In the genomic region with DNA sequence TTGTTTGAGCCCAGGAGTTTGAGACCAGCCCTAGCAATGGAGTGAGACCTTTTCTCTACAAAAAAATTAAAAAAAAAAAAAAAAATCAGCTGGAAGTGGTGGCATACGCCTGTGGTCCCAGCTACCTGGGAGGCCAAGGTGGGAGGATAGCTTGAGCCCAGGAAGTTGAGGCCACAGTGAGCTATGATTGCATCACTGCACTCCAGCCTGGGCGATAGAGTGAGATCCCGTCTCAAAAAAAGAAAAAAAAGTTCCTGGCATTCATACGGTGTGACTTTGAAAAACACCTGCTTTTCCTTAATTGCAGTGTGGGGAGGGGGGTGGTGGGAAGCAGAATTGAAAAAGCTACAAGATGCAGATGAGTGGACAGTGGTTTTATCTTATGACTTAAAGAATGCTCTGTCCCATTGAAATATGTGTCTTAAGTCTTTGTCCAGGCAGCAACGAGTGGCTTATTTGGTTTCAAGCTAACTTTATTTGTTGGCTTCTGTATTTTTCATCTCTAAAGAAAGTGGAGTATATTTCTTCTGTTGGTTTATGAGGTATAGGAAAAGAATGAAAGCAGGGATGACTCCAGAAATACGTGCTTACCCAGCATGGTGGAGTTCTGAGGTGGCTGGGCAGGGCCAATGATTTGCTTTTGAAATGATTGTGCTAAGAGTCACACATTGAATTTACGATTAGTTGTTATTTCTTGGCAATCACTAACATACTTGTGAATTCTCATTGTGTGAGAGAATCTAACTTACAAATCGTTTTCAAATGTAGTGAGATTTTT, we compare ENCODE assay signal across 26 cellular contexts. TPM values are rescaled to one million over a fixed set of nuclear protein-coding genes. Genes with fewer than 3 reads are reported as not detected.
DNase-seq lines count a peak whose midpoint lies in the region; FAIRE-seq and TF ChIP-seq lines count a peak whose summit lies in the region.
"Had no signal": no experiment of that assay in that cellular context is flagged by ENCODE, and none has a peak within 500 bp of the region (broad histone marks: within the 10 kb centered on the region; RNA-seq: fewer than 3 reads in every experiment).

No MANE protein-coding gene starts in this region.

- no peak for TF ChIP-seq CTCF in astrocyte of the cerebellum (IDR thresholded peaks at IDR 0.05; ENCODE audit: low read depth, low read length, missing control alignments)

- no peak overlapping the region for H3K4me3 ChIP-seq in astrocyte of the cerebellum (ENCODE audit: low read depth, low read length)
- H3K4me3 ChIP-seq: breast epithelium, coronary artery, SJCRH30, suprapubic skin, uterus had no signal

- DNase-seq in AG08395 (ENCODE audit: low spot score) (peak; percentile 62), HS-27A (ENCODE audit: low read depth) (peak; percentile 52), astrocyte of the cerebellum (ENCODE audit: low read depth) (peak; percentile 63), glomerular visceral epithelial cell (ENCODE audit: extremely low spot score) (peak; percentile 68), DMS 273 treated with DMSO at 0.1 percent for 48 hours (lab: John Stamatoyannopoulos, UW) (no peak), GM12891 (ENCODE audit: insufficient read length, low spot score) (no peak), NCI-H2029 (lab: John Stamatoyannopoulos, UW) (no peak)
- DNase-seq in stimulated activated CD4-positive, alpha-beta T cell treated with anti-CD3 and anti-CD28 coated beads, Interleukin-1b, Interleukin-23, amount 100 ng/mL, for 48 hours = no peak
- DNase-seq: activated CD4-positive, alpha-beta T cell treated with anti-CD3 and anti-CD28 coated beads, Interleukin-2, amount 10 ng/mL, durations not matched to agents 7 days and 5 days; activated naive CD8-positive, alpha-beta T cell treated with anti-CD3 and anti-CD28 coated beads, Interleukin-2, amount 10 ng/mL, durations not matched to agents 7 days and 5 days; CD4-positive, alpha-beta memory T cell; H7; mesendoderm; naive B cell; NCI-H2029 treated with DMSO at 0.1 percent for 48 hours; occipital lobe; retina; SJCRH30; stimulated activated CD4-positive, alpha-beta T cell treated with anti-CD3 and anti-CD28 coated beads, Interleukin-15, amount 100 ng/mL, for 24 hours; T-helper 1 cell; uterus had no signal

- in situ Hi-C loops in astrocyte of the cerebellum (cut with HindIII; ENCODE audit: low sequenced_read_pairs) = loop anchor here (5.0 to 25.0 kb wide), 2 partner anchors 73 to 393 kb away; no protein-coding TSS in a partner anchor

- FAIRE-seq in GM12891 (lab: Jason Lieb, UNC) = no peak
- FAIRE-seq: endometrium, frontal cortex had no signal

- TF ChIP-seq POLR2A in GM12891 (IDR thresholded peaks at IDR 0.05; ENCODE audit: low read depth, low read length) = no peak

TF ChIP-seq in GM12891, 5 proteins besides CTCF, POLR2A, EP300 and RAD21:
- TF ChIP-seq TAF1 (IDR thresholded peaks at IDR 0.05; ENCODE audit: low read depth, low read length) (no peak), SPI1 (IDR thresholded peaks at IDR 0.05; ENCODE audit: low read depth, low read length) (no peak), POU2F2 (IDR thresholded peaks at IDR 0.05; ENCODE audit: low read depth, low read length) (no peak), POLR2AphosphoS5 (IDR thresholded peaks at IDR 0.05; ENCODE audit: low read depth, low read length) (no peak), PAX5 (IDR thresholded peaks at IDR 0.05; ENCODE audit: insufficient read depth, low read length, severe bottlenecking) (no peak)
TF ChIP-seq in GM12891: peak in this region for 0.

RNA-seq across cellular contexts. Expression of a gene that starts 27.8 kb away (rescaled TPM):
- 0.23 TPM for polyA plus RNA-seq in GM12891 (2012; ENCODE audit: low read depth, missing spikeins)

Comparison
In these comparisons a context has a peak if more than half of its experiments do, and no peak if none do; other contexts are left out.
1. DNase-seq: peak in AG08395 (single experiment), HS-27A (single experiment), astrocyte of the cerebellum (single experiment) and glomerular visceral epithelial cell (single experiment); none in DMS 273 treated with DMSO at 0.1 percent for 48 hours (single experiment), GM12891 (single experiment), NCI-H2029 (single experiment) and stimulated activated CD4-positive, alpha-beta T cell treated with anti-CD3 and anti-CD28 coated beads, Interleukin-1b, Interleukin-23, amount 100 ng/mL, for 48 hours (single experiment).